In the genomic region with DNA sequence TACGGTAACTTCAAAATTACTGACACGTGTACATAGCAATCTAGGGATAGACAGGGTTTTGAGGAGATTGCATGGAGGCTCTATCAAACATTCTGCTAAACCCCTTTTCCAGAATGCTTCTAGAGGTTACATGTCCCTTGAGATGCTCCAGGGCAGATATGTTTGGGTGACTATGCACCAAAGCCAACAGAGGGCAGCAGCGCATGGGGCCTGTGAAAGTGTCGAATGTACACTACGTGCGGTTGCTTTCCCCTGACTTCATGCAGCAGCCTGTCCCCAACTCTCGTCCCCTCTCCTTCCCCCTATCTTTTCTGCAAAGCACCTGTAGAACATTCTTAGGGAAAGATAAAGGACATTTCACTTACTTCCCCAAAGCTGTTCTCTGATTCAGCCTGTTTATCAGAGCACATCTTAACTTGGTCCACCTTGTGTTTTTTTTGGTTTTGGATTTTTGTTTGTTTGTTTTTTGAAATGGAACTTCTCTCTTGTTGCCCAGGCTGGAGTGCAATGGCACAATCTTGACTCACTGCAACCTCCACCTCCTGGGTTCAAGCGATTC, we compare ENCODE assay signal across 8 cellular contexts.
DNase-seq lines count a peak whose midpoint lies in the region; ATAC-seq, FAIRE-seq and TF ChIP-seq lines count a peak whose summit lies in the region.

No MANE protein-coding gene starts in this region.

- intact Hi-C loops in upper lobe of right lung (cut with DNase I) = no loop called here

- peaks cover 72% of the 10 kb centered on the region for H3K36me3 ChIP-seq in SJCRH30
- H3K36me3 ChIP-seq in upper lobe of right lung = peaks cover 91% of the 10 kb centered on the region

- ATAC-seq in upper lobe of right lung = peak; percentile 47

- H3K27ac ChIP-seq in SJCRH30 (no peak overlapping the region), upper lobe of right lung (no peak overlapping the region), substantia nigra (ENCODE audit: low read depth, low read length, poor library complexity, severe bottlenecking) (no peak overlapping the region)

- H3K27me3 ChIP-seq in SJCRH30 = no peaks in the 10 kb centered on the region
- no peaks in the 10 kb centered on the region for H3K27me3 ChIP-seq in upper lobe of right lung

- DNase-seq in AG09309 (ENCODE audit: low read depth) (no peak), GM10248 (ENCODE audit: extremely low spot score) (no peak), SJCRH30 (peak; percentile 35 to 54), fibroblast of gingiva (ENCODE audit: low read depth) (peak; percentile 35), upper lobe of right lung (no peak), GM19239 (ENCODE audit: insufficient read length, low spot score) (no peak), substantia nigra (lab: John Stamatoyannopoulos, UW) (no peak), NCI-H345 (lab: John Stamatoyannopoulos, UW) (no peak)

- H3K9me3 ChIP-seq in SJCRH30 (replicated peaks) (no peaks in the 10 kb centered on the region), upper lobe of right lung (no peaks in the 10 kb centered on the region)

- FAIRE-seq in GM19239 (lab: Jason Lieb, UNC) = no peak

- TF ChIP-seq CTCF in AG09309 (IDR thresholded peaks at IDR 0.05; ENCODE audit: control insufficient read depth, insufficient read depth, low read depth, low read length, missing control alignments) (peak; percentile 52), GM10248 (IDR thresholded peaks at IDR 0.05; ENCODE audit: control extremely low read depth, extremely low read depth, low read depth, missing control alignments) (peak; percentile 30), upper lobe of right lung (IDR thresholded peaks at IDR 0.05) (peak; percentile 30)

- H3K4me1 ChIP-seq in SJCRH30 (no peaks in the 10 kb centered on the region), upper lobe of right lung (no peaks in the 10 kb centered on the region)

- CTCF ChIA-PET in GM10248 (lab: Yijun Ruan, JAX) = interaction anchor here (0.8 to 1.2 kb wide), 4 partner anchors 10 to 110 kb away, joined by 3 read pairs; no protein-coding TSS in a partner anchor

- POLR2A ChIA-PET in GM10248 (lab: Yijun Ruan, JAX) = no interaction called here

- H3K4me3 ChIP-seq in AG09309 (ENCODE audit: control insufficient read depth, low read depth, low read length) (no peak overlapping the region), SJCRH30 (no peak overlapping the region), upper lobe of right lung (no peak overlapping the region)

Comparison
In these comparisons a context has a peak if more than half of its experiments do, and no peak if none do; other contexts are left out.
1. DNase-seq: peak in SJCRH30 (2 of 2) and fibroblast of gingiva (single experiment); none in AG09309 (single experiment), GM10248 (single experiment), upper lobe of right lung (single experiment), GM19239 (single experiment), substantia nigra (0 of 49) and NCI-H345 (single experiment).
2. Peak in every context shown above with its lines, with median percentiles within 50 percentile points of each other: CTCF ChIP-seq.